ENCODE assay signal across 27 cellular contexts in the genomic region with DNA sequence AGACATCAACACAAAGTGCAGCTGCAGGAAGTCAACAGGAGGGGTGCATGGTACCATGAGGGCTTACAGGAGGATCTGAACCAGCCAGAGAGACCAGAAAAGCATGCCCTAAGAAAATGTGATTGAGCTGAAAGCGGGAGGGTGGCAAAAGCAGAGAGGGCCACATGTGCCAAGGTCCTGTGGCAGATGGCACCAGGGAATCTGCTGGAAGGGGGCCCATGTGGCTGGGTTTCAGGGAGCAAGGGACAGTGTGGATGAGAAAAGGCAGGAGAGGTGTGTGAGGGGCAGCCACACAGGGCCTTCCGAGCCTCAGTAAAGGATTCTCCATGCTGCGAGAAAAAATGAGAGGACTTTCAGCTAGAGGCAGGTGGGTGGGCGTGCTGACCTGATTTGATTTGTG.
A peak's percentile ranks its signal among the peaks of the same experiment; 100 is the strongest.
DNase-seq lines count a peak whose midpoint lies in the region; ATAC-seq, FAIRE-seq and TF ChIP-seq lines count a peak whose summit lies in the region.
"Had no signal": no experiment of that assay in that cellular context is flagged by ENCODE, and none has a peak within 500 bp of the region (broad histone marks: within the 10 kb centered on the region; RNA-seq: fewer than 3 reads in every experiment).

No MANE protein-coding gene starts in this region.

- no peak overlapping the region for H2AFZ ChIP-seq in IMR-90 (replicated peaks; ENCODE audit: low read length, poor library complexity)
- no peak overlapping the region for H2AFZ ChIP-seq in H1 (ENCODE audit: low read length)
- H2AFZ ChIP-seq in trophoblast cell (ENCODE audit: insufficient read depth, low read length, poor library complexity): no peak overlapping the region
- H2AFZ ChIP-seq: PC-9 had no signal

- H2BK120ac ChIP-seq in IMR-90 (ENCODE audit: low read depth, low read length) (peak overlapping the region; percentile 52), H1 (replicated peaks; ENCODE audit: low read depth, low read length) (no peak overlapping the region), trophoblast cell (ENCODE audit: insufficient read depth, low read length, poor library complexity) (peak overlapping the region; percentile 73)

- TF ChIP-seq POLR2A in IMR-90 (IDR thresholded peaks at IDR 0.05; ENCODE audit: low read depth, low read length) (no peak), H1 (IDR thresholded peaks at IDR 0.05; ENCODE audit: control extremely low read depth in 1 of 2, low read depth in 2 of 2, low read length in 2 of 2) (no peak)

- H4K8ac ChIP-seq in IMR-90 (ENCODE audit: low read depth in 2 of 2, low read length in 2 of 2) (no peak overlapping the region), H1 (ENCODE audit: extremely low read depth, insufficient read depth, low read length) (no peak overlapping the region), trophoblast cell (ENCODE audit: low read depth, low read length) (no peak overlapping the region)

- H3K4ac ChIP-seq in IMR-90 (ENCODE audit: low read depth, low read length) (peak overlapping the region; percentile 10; the same call in 1 of the 2 replicates), H1 (replicated peaks; ENCODE audit: insufficient read length, low read depth, low read length) (no peak overlapping the region), trophoblast cell (ENCODE audit: low read depth, low read length) (peak overlapping the region; percentile 27)

- no peak for FAIRE-seq in H1 (lab: Jason Lieb, UNC)
- FAIRE-seq: GM12878, HepG2, K562 had no signal

- H4K91ac ChIP-seq in IMR-90 (ENCODE audit: insufficient read depth, low read depth, low read length) (peak overlapping the region; percentile 12; the same call in 1 of the 2 replicates), H1 (replicated peaks; ENCODE audit: insufficient read length, low read length) (no peak overlapping the region), trophoblast cell (ENCODE audit: low read depth, low read length) (peak overlapping the region; percentile 55)

- POLR2A ChIA-PET in IMR-90 (lab: Charles Lee; ENCODE audit: unreplicated experiment): no interaction called here
- POLR2A ChIA-PET in H1 (lab: Charles Lee; ENCODE audit: partially characterized antibody): no interaction called here

- in situ Hi-C loops in IMR-90 (cut with MboI; ENCODE audit: low sequenced_read_pairs): no loop called here

- H3K27ac ChIP-seq in IMR-90 (ENCODE audit: insufficient read depth, low read length) (no peak overlapping the region), H1 (ENCODE audit: low read depth, low read length) (no peak overlapping the region), trophoblast cell (ENCODE audit: low read depth, low read length) (no peak overlapping the region)
- H3K27ac ChIP-seq: 22Rv1, C4-2B, PC-9, SJCRH30 had no signal

- H3K27me3 ChIP-seq in IMR-90 (ENCODE audit: control insufficient read depth, insufficient read depth, low read length) (no peaks in the 10 kb centered on the region), H1 (replicated peaks in 1 of 4; ENCODE audit: control insufficient read depth in 3 of 4, extremely low read depth in 1 of 4, insufficient read depth in 3 of 4, low read length in 3 of 4) (no peaks in the 10 kb centered on the region), trophoblast cell (ENCODE audit: insufficient read depth, low read length) (no peaks in the 10 kb centered on the region)
- H3K27me3 ChIP-seq: SJCRH30 had no signal

- no peak overlapping the region for H2BK12ac ChIP-seq in H1 (ENCODE audit: low read depth, low read length)
- peak overlapping the region; percentile 79 for H2BK12ac ChIP-seq in trophoblast cell (ENCODE audit: low read length)

- ATAC-seq in IMR-90 (ENCODE audit: low read depth) (no peak), HG02759 (IDR thresholded peaks at IDR 0.05; ENCODE audit: unreplicated experiment) (no peak), GM19467 (IDR thresholded peaks at IDR 0.05; ENCODE audit: unreplicated experiment) (no peak)
- ATAC-seq: GM12878, HCT116, HepG2, K562, Right ventricle myocardium inferior had no signal

- H3K4me2 ChIP-seq in IMR-90 (ENCODE audit: low read depth, low read length): no peak overlapping the region
- no peak overlapping the region for H3K4me2 ChIP-seq in H1 (ENCODE audit: insufficient read depth in 1 of 2, low read depth in 2 of 2, low read length in 2 of 2)
- no peak overlapping the region for H3K4me2 ChIP-seq in trophoblast cell (ENCODE audit: low read length)
- H3K4me2 ChIP-seq: PC-9 had no signal

- H3K4me1 ChIP-seq in IMR-90 (ENCODE audit: control insufficient read depth, insufficient read depth, low read length) (peaks cover 11% of the 10 kb centered on the region), H1 (replicated peaks in 1 of 4; ENCODE audit: control insufficient read depth in 3 of 4, insufficient read depth in 4 of 4, low read length in 3 of 4) (peaks cover 0 to 6% (median 2%) of the 10 kb centered on the region in 4 experiments; a peak in 2 of 7 replicates), trophoblast cell (ENCODE audit: control insufficient read depth in 1 of 2, insufficient read depth in 2 of 2, low read length in 2 of 2) (peaks cover 17 to 25% of the 10 kb centered on the region in 2 experiments)
- H3K4me1 ChIP-seq: SJCRH30 had no signal

- H2BK15ac ChIP-seq in IMR-90 (ENCODE audit: low read depth, low read length): peak overlapping the region; percentile 29; the same call in 1 of the 3 replicates
- peak overlapping the region; percentile 97; the same call in 1 of the 2 replicates for H2BK15ac ChIP-seq in H1 (ENCODE audit: low read length)

- no peak overlapping the region for H3K23ac ChIP-seq in IMR-90 (ENCODE audit: low read depth, low read length)
- no peak overlapping the region for H3K23ac ChIP-seq in H1 (ENCODE audit: insufficient read length)
- H3K23ac ChIP-seq in trophoblast cell (ENCODE audit: low read length): no peak overlapping the region

- H4K5ac ChIP-seq in IMR-90 (ENCODE audit: low read depth, low read length) (no peak overlapping the region), H1 (ENCODE audit: insufficient read length, low read depth, low read length) (no peak overlapping the region)

- H3K23me2 ChIP-seq in H1 (ENCODE audit: low read depth, low read length): no peaks in the 10 kb centered on the region

- intact Hi-C loops in IMR-90 (cut with micrococcal nuclease): no loop called here

- H4K20me1 ChIP-seq in IMR-90 (ENCODE audit: insufficient read depth, low read length) (no peaks in the 10 kb centered on the region), H1 (replicated peaks in 1 of 2; ENCODE audit: control insufficient read depth in 1 of 2, insufficient read depth in 2 of 2, low read length in 2 of 2) (no peaks in the 10 kb centered on the region)

- H2BK5ac ChIP-seq in IMR-90 (ENCODE audit: low read depth, low read length, poor library complexity, severe bottlenecking) (no peak overlapping the region), H1 (ENCODE audit: low read depth, low read length) (no peak overlapping the region), trophoblast cell (ENCODE audit: low read depth, low read length, poor library complexity) (no peak overlapping the region)

- H4K12ac ChIP-seq in trophoblast cell (ENCODE audit: low read depth, low read length): no peak overlapping the region

- H2AK5ac ChIP-seq in IMR-90 (ENCODE audit: low read depth, low read length) (peak overlapping the region; percentile 56; the same call in 1 of the 2 replicates), H1 (ENCODE audit: low read depth, low read length) (no peak overlapping the region), trophoblast cell (ENCODE audit: low read length) (peak overlapping the region; percentile 69)

- no peak for TF ChIP-seq RAD21 in IMR-90 (IDR thresholded peaks at IDR 0.05; ENCODE audit: low read length)
- no peak for TF ChIP-seq RAD21 in H1 (IDR thresholded peaks at IDR 0.05 in 1 of 2, conservative IDR thresholded peaks at IDR 0.05 in 1 of 2; ENCODE audit: low read depth in 2 of 2, low read length in 2 of 2)

- peaks cover 17% of the 10 kb centered on the region for H3K9me1 ChIP-seq in IMR-90 (ENCODE audit: insufficient read depth, low read length)

- H2BK20ac ChIP-seq in IMR-90 (ENCODE audit: low read depth, low read length): no peak overlapping the region
- H2BK20ac ChIP-seq in H1 (ENCODE audit: low read length): no peak overlapping the region

- no peak for TF ChIP-seq EP300 in H1 (IDR thresholded peaks at IDR 0.05; ENCODE audit: borderline replicate concordance in 1 of 2, low read depth in 2 of 2, low read length in 2 of 2)

- BruUV-seq in IMR-90 (replicated peaks; lab: Mats Ljungman, UMichigan): no TSS peak

- H3K4me3 ChIP-seq in IMR-90 (ENCODE audit: insufficient read depth, low read depth, low read length) (no peak overlapping the region), H1 (ENCODE audit: extremely low read depth in 1 of 4, insufficient read depth in 2 of 4, low read depth in 3 of 4, low read length in 4 of 4) (no peak overlapping the region), trophoblast cell (ENCODE audit: low read depth, low read length) (no peak overlapping the region)
- H3K4me3 ChIP-seq: GM12878, K562, PC-9, SJCRH30 had no signal

- H3K79me1 ChIP-seq in IMR-90 (ENCODE audit: low read depth in 1 of 2, low read length in 2 of 2): no peaks in the 10 kb centered on the region
- H3K79me1 ChIP-seq in H1 (ENCODE audit: low read depth, low read length): no peaks in the 10 kb centered on the region
- peaks cover 24% of the 10 kb centered on the region for H3K79me1 ChIP-seq in trophoblast cell (ENCODE audit: low read length)

- H3K14ac ChIP-seq in IMR-90 (replicated peaks; ENCODE audit: low read depth, low read length): no peak overlapping the region
- no peak overlapping the region for H3K14ac ChIP-seq in H1 (ENCODE audit: insufficient read length)
- peak overlapping the region; percentile 3 for H3K14ac ChIP-seq in trophoblast cell (ENCODE audit: low read length)

- DNase-seq in NCI-H146 (lab: John Stamatoyannopoulos, UW) (peak; percentile 12), NCI-H146 treated with DMSO at 0.1 percent for 48 hours (lab: John Stamatoyannopoulos, UW; ENCODE audit: unreplicated experiment) (no peak), IMR-90 (no peak), H1 (ENCODE audit: low read depth in 1 of 2, low spot score in 2 of 2) (no peak), trophoblast cell (no peak)
- DNase-seq: CD8-positive, alpha-beta memory T cell; DMS 273 treated with DMSO at 0.1 percent for 48 hours; DMS79; EL; GDM1; Kasumi-1; NCI-H1105; NCI-H1436 treated with DMSO at 0.1 percent for 48 hours; NCI-H2029 treated with DMSO at 0.1 percent for 48 hours; NCI-H2227 treated with DMSO at 0.1 percent for 48 hours; NCI-H526 treated with DMSO at 0.1 percent for 48 hours; PC-9; SJCRH30 had no signal

- H3K36me3 ChIP-seq in IMR-90 (ENCODE audit: control insufficient read depth, insufficient read depth, low read length): no peaks in the 10 kb centered on the region
- H3K36me3 ChIP-seq in H1 (ENCODE audit: control insufficient read depth in 2 of 4, insufficient read depth in 4 of 4, low read length in 3 of 4): no peaks in the 10 kb centered on the region
- H3K36me3 ChIP-seq in trophoblast cell (ENCODE audit: control insufficient read depth in 1 of 2, insufficient read depth in 2 of 2, low read length in 2 of 2): no peaks in the 10 kb centered on the region
- H3K36me3 ChIP-seq: SJCRH30 had no signal

- H3K56ac ChIP-seq in IMR-90 (ENCODE audit: extremely low read depth, insufficient read depth, low read length): no peak overlapping the region
- no peak overlapping the region for H3K56ac ChIP-seq in H1 (replicated peaks; ENCODE audit: insufficient read length, low read depth, low read length)

- CTCF ChIA-PET in IMR-90 (lab: Yijun Ruan, JAX) (no interaction called here), H1 (lab: Charles Lee; ENCODE audit: partially characterized antibody) (interaction anchor here (0.7 to 1.8 kb wide), 2 partner anchors 175 to 318 kb away, joined by 3 read pairs; no protein-coding TSS in a partner anchor)

- no peak for TF ChIP-seq CTCF in IMR-90 (conservative IDR thresholded peaks at IDR 0.05; ENCODE audit: low read depth, low read length)
- TF ChIP-seq CTCF in H1 (IDR thresholded peaks at IDR 0.05; ENCODE audit: control extremely low read depth in 1 of 3, insufficient read depth in 1 of 3, low read depth in 1 of 3, low read length in 3 of 3): no peak

- H3K79me2 ChIP-seq in H1 (ENCODE audit: control insufficient read depth in 1 of 2, insufficient read depth in 2 of 2, low read length in 2 of 2): no peaks in the 10 kb centered on the region
- H3K79me2 ChIP-seq in trophoblast cell (ENCODE audit: control insufficient read depth, insufficient read depth, low read length, poor library complexity): no peaks in the 10 kb centered on the region

- H2AK9ac ChIP-seq in IMR-90 (replicated peaks; ENCODE audit: low read depth, low read length, poor library complexity): peak overlapping the region; percentile 49

- H3K9me3 ChIP-seq in IMR-90 (ENCODE audit: control insufficient read depth, insufficient read depth, low read length): no peaks in the 10 kb centered on the region
- no peaks in the 10 kb centered on the region for H3K9me3 ChIP-seq in H1 (ENCODE audit: insufficient read depth in 2 of 2, low read depth in 1 of 2, low read length in 1 of 2)
- no peaks in the 10 kb centered on the region for H3K9me3 ChIP-seq in trophoblast cell (ENCODE audit: insufficient read depth, low read depth, low read length)
- H3K9me3 ChIP-seq: SJCRH30 had no signal

- dilution Hi-C loops in IMR-90 (cut with HindIII; ENCODE audit: low sequenced_read_pairs, unreplicated experiment): no loop called here

- WGBS in IMR-90 (ENCODE audit: extremely low coverage in 2 of 2, insufficient read length in 1 of 2), 2 experiments: no CpG with 5 or more reads among the region's 4 CpGs
- WGBS in H1 (ENCODE audit: extremely low coverage in 1 of 2, insufficient coverage in 1 of 2, insufficient read length in 1 of 2, insufficient replicate concordance in 2 of 2, low coverage in 1 of 2, low lambda C conversion rate in 2 of 2, missing lambda C conversion rate in 1 of 2), 2 experiments: 100% methylated on average over 4 of the region's 4 CpGs; no CpG with 5 or more reads in 1 of the 2 experiments
- no CpG with 5 or more reads among the region's 4 CpGs for WGBS in trophoblast cell (ENCODE audit: extremely low coverage, insufficient coverage, insufficient read length)

- H3K9ac ChIP-seq in IMR-90 (ENCODE audit: low read depth, low read length) (no peak overlapping the region), H1 (replicated peaks in 1 of 4; ENCODE audit: extremely low read depth in 1 of 4, low read depth in 3 of 4, low read length in 3 of 4) (no peak overlapping the region), trophoblast cell (ENCODE audit: low read length) (no peak overlapping the region)

- H3K18ac ChIP-seq in IMR-90 (ENCODE audit: low read depth, low read length) (no peak overlapping the region), H1 (ENCODE audit: extremely low read depth, low read length) (no peak overlapping the region), trophoblast cell (ENCODE audit: low read length) (peak overlapping the region; percentile 61)
